1 cellular context compared by ENCODE assay signal in genomic region chr5:74546796-74547195, GRCh38.
TF ChIP-seq lines count a peak whose summit lies in the region.

No MANE protein-coding gene starts in this region.

TF ChIP-seq in SK-N-SH treated with all-trans-retinoic acid at 6 μM for 48 hours, 23 proteins besides CTCF, POLR2A, EP300 and RAD21 (continued from another document):
- TF ChIP-seq TSHZ2 (CRISPR knock-in tag; IDR thresholded peaks at IDR 0.05), result no peak
- no peak for TF ChIP-seq PATZ1 (CRISPR knock-in tag; IDR thresholded peaks at IDR 0.05; ENCODE audit: borderline replicate concordance)
- no peak for TF ChIP-seq ZFP30 (CRISPR knock-in tag; IDR thresholded peaks at IDR 0.05)
- TF ChIP-seq SNAI2 (CRISPR knock-in tag; IDR thresholded peaks at IDR 0.05), result no peak
- no peak for TF ChIP-seq ISL1 (CRISPR knock-in tag; IDR thresholded peaks at IDR 0.05)
- no peak for TF ChIP-seq ZNF70 (CRISPR knock-in tag; IDR thresholded peaks at IDR 0.05)
- no peak for TF ChIP-seq OSR1 (CRISPR knock-in tag; IDR thresholded peaks at IDR 0.05)
- TF ChIP-seq BACH2 (CRISPR knock-in tag; IDR thresholded peaks at IDR 0.05; ENCODE audit: borderline replicate concordance), result no peak
